ENCODE assay signal across 1 cellular context in genomic region chr1:81264976-81265375, GRCh38.
TF ChIP-seq lines count a peak whose summit lies in the region.

No MANE protein-coding gene starts in this region.

TF ChIP-seq in WTC11, 78 proteins besides CTCF, POLR2A, EP300 and RAD21:
- TF ChIP-seq, protein P1, sequence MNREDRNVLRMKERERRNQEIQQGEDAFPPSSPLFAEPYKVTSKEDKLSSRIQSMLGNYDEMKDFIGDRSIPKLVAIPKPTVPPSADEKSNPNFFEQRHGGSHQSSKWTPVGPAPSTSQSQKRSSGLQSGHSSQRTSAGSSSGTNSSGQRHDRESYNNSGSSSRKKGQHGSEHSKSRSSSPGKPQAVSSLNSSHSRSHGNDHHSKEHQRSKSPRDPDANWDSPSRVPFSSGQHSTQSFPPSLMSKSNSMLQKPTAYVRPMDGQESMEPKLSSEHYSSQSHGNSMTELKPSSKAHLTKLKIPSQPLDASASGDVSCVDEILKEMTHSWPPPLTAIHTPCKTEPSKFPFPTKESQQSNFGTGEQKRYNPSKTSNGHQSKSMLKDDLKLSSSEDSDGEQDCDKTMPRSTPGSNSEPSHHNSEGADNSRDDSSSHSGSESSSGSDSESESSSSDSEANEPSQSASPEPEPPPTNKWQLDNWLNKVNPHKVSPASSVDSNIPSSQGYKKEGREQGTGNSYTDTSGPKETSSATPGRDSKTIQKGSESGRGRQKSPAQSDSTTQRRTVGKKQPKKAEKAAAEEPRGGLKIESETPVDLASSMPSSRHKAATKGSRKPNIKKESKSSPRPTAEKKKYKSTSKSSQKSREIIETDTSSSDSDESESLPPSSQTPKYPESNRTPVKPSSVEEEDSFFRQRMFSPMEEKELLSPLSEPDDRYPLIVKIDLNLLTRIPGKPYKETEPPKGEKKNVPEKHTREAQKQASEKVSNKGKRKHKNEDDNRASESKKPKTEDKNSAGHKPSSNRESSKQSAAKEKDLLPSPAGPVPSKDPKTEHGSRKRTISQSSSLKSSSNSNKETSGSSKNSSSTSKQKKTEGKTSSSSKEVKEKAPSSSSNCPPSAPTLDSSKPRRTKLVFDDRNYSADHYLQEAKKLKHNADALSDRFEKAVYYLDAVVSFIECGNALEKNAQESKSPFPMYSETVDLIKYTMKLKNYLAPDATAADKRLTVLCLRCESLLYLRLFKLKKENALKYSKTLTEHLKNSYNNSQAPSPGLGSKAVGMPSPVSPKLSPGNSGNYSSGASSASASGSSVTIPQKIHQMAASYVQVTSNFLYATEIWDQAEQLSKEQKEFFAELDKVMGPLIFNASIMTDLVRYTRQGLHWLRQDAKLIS (CRISPR knock-in tag; IDR thresholded peaks at IDR 0.05; ENCODE audit: borderline replicate concordance) = no peak
- TF ChIP-seq ZNF121 (CRISPR knock-in tag; IDR thresholded peaks at IDR 0.05) = no peak
- no peak for TF ChIP-seq MAX (CRISPR knock-in tag; IDR thresholded peaks at IDR 0.05)
- no peak for TF ChIP-seq TEAD1 (CRISPR knock-in tag; IDR thresholded peaks at IDR 0.05)
- no peak for TF ChIP-seq ELF4 (CRISPR knock-in tag; IDR thresholded peaks at IDR 0.05; ENCODE audit: low read depth)
- TF ChIP-seq, protein P2, sequence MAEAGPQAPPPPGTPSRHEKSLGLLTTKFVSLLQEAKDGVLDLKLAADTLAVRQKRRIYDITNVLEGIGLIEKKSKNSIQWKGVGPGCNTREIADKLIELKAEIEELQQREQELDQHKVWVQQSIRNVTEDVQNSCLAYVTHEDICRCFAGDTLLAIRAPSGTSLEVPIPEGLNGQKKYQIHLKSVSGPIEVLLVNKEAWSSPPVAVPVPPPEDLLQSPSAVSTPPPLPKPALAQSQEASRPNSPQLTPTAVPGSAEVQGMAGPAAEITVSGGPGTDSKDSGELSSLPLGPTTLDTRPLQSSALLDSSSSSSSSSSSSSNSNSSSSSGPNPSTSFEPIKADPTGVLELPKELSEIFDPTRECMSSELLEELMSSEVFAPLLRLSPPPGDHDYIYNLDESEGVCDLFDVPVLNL (CRISPR knock-in tag; IDR thresholded peaks at IDR 0.05; ENCODE audit: borderline replicate concordance, low read depth) = no peak
- no peak for TF ChIP-seq MLX (CRISPR knock-in tag; IDR thresholded peaks at IDR 0.05)
- no peak for TF ChIP-seq ZNF317 (CRISPR knock-in tag; IDR thresholded peaks at IDR 0.05; ENCODE audit: borderline replicate concordance, low read depth)
- TF ChIP-seq CREM (CRISPR knock-in tag; IDR thresholded peaks at IDR 0.05) = no peak
- no peak for TF ChIP-seq FOXJ3 (CRISPR knock-in tag; IDR thresholded peaks at IDR 0.05; ENCODE audit: borderline replicate concordance)
- TF ChIP-seq ZSCAN18 (CRISPR knock-in tag; IDR thresholded peaks at IDR 0.05) = no peak
- no peak for TF ChIP-seq NR3C1 (CRISPR knock-in tag; conservative IDR thresholded peaks at IDR 0.05; ENCODE audit: low read depth)
- no peak for TF ChIP-seq PRRX2 (CRISPR knock-in tag; IDR thresholded peaks at IDR 0.05)
- TF ChIP-seq HMGA2 (CRISPR knock-in tag; IDR thresholded peaks at IDR 0.05) = no peak
- TF ChIP-seq JAZF1 (CRISPR knock-in tag; IDR thresholded peaks at IDR 0.05) = no peak
- no peak for TF ChIP-seq HMGXB4 (CRISPR knock-in tag; IDR thresholded peaks at IDR 0.05)
- TF ChIP-seq RORB (CRISPR knock-in tag; IDR thresholded peaks at IDR 0.05) = no peak
- TF ChIP-seq ZBTB21 (CRISPR knock-in tag; IDR thresholded peaks at IDR 0.05; ENCODE audit: borderline replicate concordance) = no peak
- TF ChIP-seq, protein P3, sequence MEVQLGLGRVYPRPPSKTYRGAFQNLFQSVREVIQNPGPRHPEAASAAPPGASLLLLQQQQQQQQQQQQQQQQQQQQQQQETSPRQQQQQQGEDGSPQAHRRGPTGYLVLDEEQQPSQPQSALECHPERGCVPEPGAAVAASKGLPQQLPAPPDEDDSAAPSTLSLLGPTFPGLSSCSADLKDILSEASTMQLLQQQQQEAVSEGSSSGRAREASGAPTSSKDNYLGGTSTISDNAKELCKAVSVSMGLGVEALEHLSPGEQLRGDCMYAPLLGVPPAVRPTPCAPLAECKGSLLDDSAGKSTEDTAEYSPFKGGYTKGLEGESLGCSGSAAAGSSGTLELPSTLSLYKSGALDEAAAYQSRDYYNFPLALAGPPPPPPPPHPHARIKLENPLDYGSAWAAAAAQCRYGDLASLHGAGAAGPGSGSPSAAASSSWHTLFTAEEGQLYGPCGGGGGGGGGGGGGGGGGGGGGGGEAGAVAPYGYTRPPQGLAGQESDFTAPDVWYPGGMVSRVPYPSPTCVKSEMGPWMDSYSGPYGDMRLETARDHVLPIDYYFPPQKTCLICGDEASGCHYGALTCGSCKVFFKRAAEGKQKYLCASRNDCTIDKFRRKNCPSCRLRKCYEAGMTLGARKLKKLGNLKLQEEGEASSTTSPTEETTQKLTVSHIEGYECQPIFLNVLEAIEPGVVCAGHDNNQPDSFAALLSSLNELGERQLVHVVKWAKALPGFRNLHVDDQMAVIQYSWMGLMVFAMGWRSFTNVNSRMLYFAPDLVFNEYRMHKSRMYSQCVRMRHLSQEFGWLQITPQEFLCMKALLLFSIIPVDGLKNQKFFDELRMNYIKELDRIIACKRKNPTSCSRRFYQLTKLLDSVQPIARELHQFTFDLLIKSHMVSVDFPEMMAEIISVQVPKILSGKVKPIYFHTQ (CRISPR knock-in tag; IDR thresholded peaks at IDR 0.05) = no peak
